Comparison of ENCODE assay signal across 15 cellular contexts in the genomic region with DNA sequence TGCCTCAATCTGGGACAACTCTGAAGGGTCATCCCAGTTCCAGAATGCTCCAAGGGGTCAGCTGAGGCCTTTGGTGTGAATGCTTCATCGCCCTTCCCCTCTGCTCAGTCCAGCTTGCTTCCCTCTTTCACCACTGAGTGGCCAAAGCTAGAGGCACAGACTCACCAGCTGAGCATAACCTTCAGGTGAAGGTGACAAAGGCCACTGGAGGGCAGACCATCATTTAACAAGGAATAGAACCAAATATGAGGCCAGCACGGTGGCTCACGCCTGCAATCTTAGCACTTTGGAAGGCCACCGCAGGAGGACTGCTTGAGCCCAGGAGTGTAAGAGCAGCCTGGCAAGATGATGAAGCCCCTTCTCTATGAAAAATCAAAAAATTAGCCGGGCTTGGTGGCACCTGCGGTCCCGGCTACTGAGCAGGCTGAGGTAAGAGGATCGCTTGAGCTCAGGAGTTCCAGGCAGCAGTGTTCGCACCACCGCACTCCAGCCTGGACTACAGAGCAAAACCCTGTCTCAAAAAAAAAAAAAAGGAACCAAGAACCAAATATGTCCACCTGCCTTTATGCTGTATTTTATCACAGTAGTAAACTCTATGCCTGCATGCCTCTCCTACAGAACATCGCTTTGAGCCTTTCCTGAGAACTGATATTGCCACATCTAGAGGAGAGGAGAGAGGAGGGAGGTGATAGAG. TPM values are rescaled to one million over a fixed set of nuclear protein-coding genes. Genes with fewer than 3 reads are reported as not detected.
DNase-seq lines count a peak whose midpoint lies in the region; ATAC-seq, FAIRE-seq and TF ChIP-seq lines count a peak whose summit lies in the region.
"Had no signal": no experiment of that assay in that cellular context is flagged by ENCODE, and none has a peak within 500 bp of the region (broad histone marks: within the 10 kb centered on the region; RNA-seq: fewer than 3 reads in every experiment).

No MANE protein-coding gene starts in this region.

- H3K9me3 ChIP-seq in OCI-LY7 (ENCODE audit: low read length) (no peaks in the 10 kb centered on the region), kidney (ENCODE audit: control insufficient read depth in 1 of 2, low read length in 2 of 2) (no peaks in the 10 kb centered on the region), small intestine (ENCODE audit: control insufficient read depth, low read depth) (no peaks in the 10 kb centered on the region)

- peak; percentile 46 for TF ChIP-seq CTCF in 22Rv1 (IDR thresholded peaks at IDR 0.05)
- TF ChIP-seq CTCF in GM10248 (IDR thresholded peaks at IDR 0.05; ENCODE audit: control extremely low read depth, extremely low read depth, low read depth, missing control alignments): peak; percentile 44
- peak; percentile 38 for TF ChIP-seq CTCF in OCI-LY7 (conservative IDR thresholded peaks at IDR 0.05; ENCODE audit: low read length)
- no peak for TF ChIP-seq CTCF in kidney (IDR thresholded peaks at IDR 0.05; ENCODE audit: borderline replicate concordance, extremely low read depth, insufficient read depth)

- H3K27me3 ChIP-seq in small intestine (ENCODE audit: control insufficient read depth in 2 of 2, insufficient read depth in 2 of 2, low read length in 2 of 2): no peaks in the 10 kb centered on the region

- H3K36me3 ChIP-seq in OCI-LY7 (ENCODE audit: insufficient read depth, low read length): no peaks in the 10 kb centered on the region
- H3K36me3 ChIP-seq in kidney (ENCODE audit: control insufficient read depth in 1 of 2, insufficient read depth in 2 of 2, low read length in 2 of 2): no peaks in the 10 kb centered on the region
- H3K36me3 ChIP-seq in small intestine (ENCODE audit: control insufficient read depth in 2 of 2, insufficient read depth in 2 of 2, low read length in 2 of 2): no peaks in the 10 kb centered on the region

- intact Hi-C loops in OCI-LY7 (cut with micrococcal nuclease; ENCODE audit: unreplicated experiment) (loop anchor here (10.0 kb wide), 1 partner anchor 171 kb away; no protein-coding TSS in a partner anchor), kidney (cut with DNase I) (no loop called here)

- FAIRE-seq in kidney (lab: Jason Lieb, UNC): no peak
- FAIRE-seq in small intestine (lab: Jason Lieb, UNC): no peak
- FAIRE-seq: bronchial epithelial cell, GM12891, RCC 7860, TTC549, urothelium cell line had no signal

- DNase-seq in GM10248 (ENCODE audit: extremely low spot score) (no peak), OCI-LY7 (ENCODE audit: low spot score) (peak; percentile 31), kidney (peak; percentile 8), NCI-H146 (lab: John Stamatoyannopoulos, UW) (no peak), small intestine (no peak)
- DNase-seq: NCI-H2029 had no signal

- H3K4me2 ChIP-seq in OCI-LY7 (ENCODE audit: low read length): no peak overlapping the region

- H3K9ac ChIP-seq in kidney (ENCODE audit: low read length in 2 of 2): no peak overlapping the region

- no peaks in the 10 kb centered on the region for H4K20me1 ChIP-seq in OCI-LY7 (ENCODE audit: insufficient read depth, low read length)

- H3K4me1 ChIP-seq in OCI-LY7 (ENCODE audit: insufficient read depth, low read length, poor library complexity, severe bottlenecking) (peaks cover 3% of the 10 kb centered on the region), kidney (ENCODE audit: control insufficient read depth in 1 of 2, insufficient read depth in 1 of 2, low read depth in 1 of 2, low read length in 2 of 2) (peaks cover 18 to 23% of the 10 kb centered on the region in 2 donors), small intestine (ENCODE audit: control insufficient read depth in 2 of 2, insufficient read depth in 1 of 2, low read depth in 1 of 2, low read length in 1 of 2) (peaks cover 2 to 5% of the 10 kb centered on the region in 2 donors)

- no peak overlapping the region for H3K27ac ChIP-seq in 22Rv1
- no peak overlapping the region for H3K27ac ChIP-seq in OCI-LY7 (ENCODE audit: low read depth, low read length, poor library complexity, severe bottlenecking)
- no peak overlapping the region for H3K27ac ChIP-seq in kidney (ENCODE audit: low read depth in 2 of 2, low read length in 2 of 2)
- no peak overlapping the region for H3K27ac ChIP-seq in small intestine (ENCODE audit: low read depth in 1 of 2, low read length in 1 of 2)
- H3K27ac ChIP-seq: HL-60 had no signal

- no peak overlapping the region for H3K4me3 ChIP-seq in OCI-LY7 (ENCODE audit: low read depth, low read length, poor library complexity, severe bottlenecking)
- H3K4me3 ChIP-seq in kidney (ENCODE audit: low read length in 2 of 2): no peak overlapping the region
- no peak overlapping the region for H3K4me3 ChIP-seq in small intestine (ENCODE audit: low read depth in 1 of 2, low read length in 2 of 2)

- H3K79me2 ChIP-seq in OCI-LY7 (ENCODE audit: insufficient read depth, low read depth, low read length): no peaks in the 10 kb centered on the region

- POLR2A ChIA-PET in GM10248 (lab: Yijun Ruan, JAX): no interaction called here
- POLR2A ChIA-PET in OCI-LY7 (lab: Charles Lee): no interaction called here

- H3K9me2 ChIP-seq in OCI-LY7 (ENCODE audit: insufficient read depth, low read length): no peaks in the 10 kb centered on the region

- ATAC-seq in GM21619 (IDR thresholded peaks at IDR 0.05; ENCODE audit: unreplicated experiment): no peak
- no peak for ATAC-seq in GM21390 (IDR thresholded peaks at IDR 0.05; ENCODE audit: unreplicated experiment)

- WGBS in small intestine, 3 donors: 87 to 90% (median 88%) methylated on average over 11 of the region's 11 CpGs

- CTCF ChIA-PET in GM10248 (lab: Yijun Ruan, JAX): interaction anchor here (1.3 kb wide), 1 partner anchor 19 kb away, joined by 3 read pairs; no protein-coding TSS in a partner anchor
- CTCF ChIA-PET in OCI-LY7 (lab: Charles Lee; ENCODE audit: unreplicated experiment): interaction anchor here (0.5 kb wide), 1 partner anchor 952 kb away, joined by 3 read pairs; no protein-coding TSS in a partner anchor

- H2AFZ ChIP-seq in OCI-LY7 (ENCODE audit: low read length): no peak overlapping the region

- no TSS peak for BruUV-seq in OCI-LY7 (replicated peaks; lab: Mats Ljungman, UMichigan)

RNA-seq across cellular contexts. Expression of gene PRKAG2, which starts 13.4 kb away (rescaled TPM):
- total RNA-seq in OCI-LY7 (2014; rRNA removed; shearing (Covaris generic)): 1.1 and 1.2 TPM in 2 replicates
- total RNA-seq in OCI-LY7 (2022) (5.1 and 5.8 TPM in 2 replicates), kidney (40.7 TPM)
- polyA plus RNA-seq in kidney (ENCODE audit: insufficient read depth, low read depth, low replicate concordance) (40.9 TPM), small intestine (10 to 100 TPM; 26.3 to 57.9 (median 55.1) TPM)

Comparison
In these comparisons a context has a peak if more than half of its experiments do, and no peak if none do; other contexts are left out.
1. DNase-seq: peak in OCI-LY7 (single experiment) and kidney (single experiment); none in GM10248 (single experiment), NCI-H146 (single experiment) and small intestine (single experiment).